Comparison of ENCODE assay signal across 1 cellular context in genomic region chr5:7827602-7828001, GRCh38.
TF ChIP-seq lines count a peak whose summit lies in the region.

No MANE protein-coding gene starts in this region.

TF ChIP-seq in WTC11, 78 proteins besides CTCF, POLR2A, EP300 and RAD21 (continued from another document):
- TF ChIP-seq AFF4 (CRISPR knock-in tag; IDR thresholded peaks at IDR 0.05; ENCODE audit: borderline replicate concordance) (no peak), ATF1 (CRISPR knock-in tag; IDR thresholded peaks at IDR 0.05) (no peak), NFATC4 (CRISPR knock-in tag; IDR thresholded peaks at IDR 0.05) (no peak)
